ENCODE assay signal across 36 cellular contexts in genomic region chr1:48208251-48208650, GRCh38. TPM values are rescaled to one million over a fixed set of nuclear protein-coding genes. Genes with fewer than 3 reads are reported as not detected.
"Had no signal": no experiment of that assay in that cellular context is flagged by ENCODE, and none has a peak within 500 bp of the region (broad histone marks: within the 10 kb centered on the region; RNA-seq: fewer than 3 reads in every experiment).

No MANE protein-coding gene starts in this region.

- H3K4me1 ChIP-seq: ascending aorta, colonic mucosa, gastroesophageal sphincter, left lung, lower lobe of right lung, right atrium auricular region, tibial nerve had no signal

- H3K36me3 ChIP-seq: ascending aorta, cardiac muscle cell, colonic mucosa, gastroesophageal sphincter, left lung, lower lobe of right lung, right atrium auricular region, suprapubic skin, tibial nerve, WERI-Rb-1 had no signal

- H3K9me3 ChIP-seq: ascending aorta, colonic mucosa, gastroesophageal sphincter, left lung, lower lobe of right lung, mucosa of descending colon, right atrium auricular region, suprapubic skin, tibial nerve had no signal

- H3K4me2 ChIP-seq: smooth muscle cell had no signal

- H3K4me1 Mint-ChIP-seq: activated CD4-positive, alpha-beta T cell treated with anti-CD3 and anti-CD28 coated beads, Interleukin-2, amount 10 ng/mL, durations not matched to agents 24 days and 14 days; activated naive CD4-positive, alpha-beta T cell treated with anti-CD3 and anti-CD28 coated beads, Interleukin-2, amount 10 ng/mL, durations not matched to agents 7 days and 5 days; activated naive CD8-positive, alpha-beta T cell treated with anti-CD3 and anti-CD28 coated beads, Interleukin-2, amount 10 ng/mL, durations not matched to agents 7 days and 5 days; brain; stimulated activated memory B cell treated with anti-CD40 and anti-IgM and Interleukin-4, amounts not matched to agents 10 μg/mL and 1 μg/mL and 100 μg/mL, for 72 hours had no signal

- DNase-seq: activated CD4-positive, alpha-beta memory T cell treated with anti-CD3 and anti-CD28 coated beads for 36 hours; activated CD4-positive, alpha-beta T cell treated with anti-CD3 and anti-CD28 coated beads, Interleukin-2, amount 10 ng/mL, durations not matched to agents 24 days and 14 days; activated CD4-positive, CD25-positive, alpha-beta regulatory T cell treated with anti-CD3 and anti-CD28 coated beads, Interleukin-2, amount 50 U/mL, for 72 hours; activated CD8-positive, alpha-beta memory T cell treated with anti-CD3 and anti-CD28 coated beads, Interleukin-2, amount 50 U/mL, for 4 hours; activated gamma-delta T cell; activated naive CD4-positive, alpha-beta T cell treated with anti-CD3 and anti-CD28 coated beads, Interleukin-2, amount 10 ng/mL, durations not matched to agents 7 days and 5 days; activated naive CD8-positive, alpha-beta T cell treated with anti-CD3 and anti-CD28 coated beads, Interleukin-2, amount 10 ng/mL, durations not matched to agents 7 days and 5 days; activated T-cell treated with anti-CD3 and anti-CD28 coated beads, Interleukin-2, amount 50 U/mL, for 1 hour; cerebellar nuclear complex; colonic mucosa; effector CD8-positive, alpha-beta T cell; hippocampal formation; left lung; lower lobe of right lung; mucosa of descending colon; stimulated activated CD4-positive, alpha-beta T cell treated with anti-CD3 and anti-CD28 coated beads, Interleukin-1b, Interleukin-23, amount 100 ng/mL, for 48 hours; stimulated activated CD4-positive, alpha-beta T cell treated with anti-CD3 and anti-CD28 coated beads, Interleukin-4, amount 100 ng/mL, for 4 hours; stimulated activated CD8-positive, alpha-beta memory T cell treated with anti-CD3 and anti-CD28 coated beads, Interleukin-4, amount 100 ng/mL, for 48 hours; T1000; WERI-Rb-1 had no signal

- H3K27me3 ChIP-seq: ascending aorta, cardiac muscle cell, colonic mucosa, gastroesophageal sphincter, left lung, right atrium auricular region, suprapubic skin, tibial nerve had no signal

- ATAC-seq: gastroesophageal sphincter, left lung, lower lobe of right lung, mucosa of descending colon had no signal

- H3K27ac Mint-ChIP-seq: activated CD4-positive, alpha-beta memory T cell treated with anti-CD3 and anti-CD28 coated beads for 36 hours; activated CD4-positive, alpha-beta T cell treated with anti-CD3 and anti-CD28 coated beads, Interleukin-2, amount 10 ng/mL, durations not matched to agents 24 days and 14 days; activated naive CD4-positive, alpha-beta T cell treated with anti-CD3 and anti-CD28 coated beads, Interleukin-2, amount 10 ng/mL, durations not matched to agents 7 days and 5 days; activated naive CD8-positive, alpha-beta T cell treated with anti-CD3 and anti-CD28 coated beads, Interleukin-2, amount 10 ng/mL, durations not matched to agents 7 days and 5 days; activated T-helper 1 cell treated with anti-CD3 and anti-CD28 coated beads, Interleukin-12 subunit alpha, Interleukin-12 subunit beta, Interleukin-2, Interleukin-4 antibody, amounts not matched to agents 30 ng/mL and 10 ng/mL and 1 ng/mL, durations not matched to agents 14 hours and 24 hours and 36 hours; brain; natural killer cell treated with Interleukin-12 subunit alpha and Interleukin-12 subunit beta and Interleukin-15 and Interleukin-18, amount 100 ng/mL, for 72 hours; stimulated activated memory B cell treated with anti-CD40 and anti-IgM and Interleukin-4, amounts not matched to agents 10 μg/mL and 1 μg/mL and 100 μg/mL, for 72 hours; T-helper 1 cell treated with Interleukin-12 subunit alpha and Interleukin-12 subunit beta and Interleukin-4 antibody, amounts not matched to agents 30 μg/mL and 1 μg/mL, for 36 hours had no signal

- H3K9me3 Mint-ChIP-seq: activated CD4-positive, alpha-beta memory T cell treated with anti-CD3 and anti-CD28 coated beads for 36 hours; activated CD4-positive, alpha-beta T cell treated with anti-CD3 and anti-CD28 coated beads, Interleukin-2, amount 10 ng/mL, durations not matched to agents 24 days and 14 days; activated naive CD4-positive, alpha-beta T cell treated with anti-CD3 and anti-CD28 coated beads, Interleukin-2, amount 10 ng/mL, durations not matched to agents 7 days and 5 days; activated naive CD8-positive, alpha-beta T cell treated with anti-CD3 and anti-CD28 coated beads, Interleukin-2, amount 10 ng/mL, durations not matched to agents 7 days and 5 days; activated T-helper 1 cell treated with anti-CD3 and anti-CD28 coated beads, Interleukin-12 subunit alpha, Interleukin-12 subunit beta, Interleukin-2, Interleukin-4 antibody, amounts not matched to agents 30 ng/mL and 10 ng/mL and 1 ng/mL, durations not matched to agents 14 hours and 24 hours and 36 hours; brain; natural killer cell treated with Interleukin-12 subunit alpha and Interleukin-12 subunit beta and Interleukin-15 and Interleukin-18, amount 100 ng/mL, for 72 hours; stimulated activated memory B cell treated with anti-CD40 and anti-IgM and Interleukin-4, amounts not matched to agents 10 μg/mL and 1 μg/mL and 100 μg/mL, for 72 hours; T-helper 1 cell treated with Interleukin-12 subunit alpha and Interleukin-12 subunit beta and Interleukin-4 antibody, amounts not matched to agents 30 μg/mL and 1 μg/mL, for 36 hours had no signal

- H3K36me3 Mint-ChIP-seq: activated CD4-positive, alpha-beta memory T cell treated with anti-CD3 and anti-CD28 coated beads for 36 hours; activated naive CD4-positive, alpha-beta T cell treated with anti-CD3 and anti-CD28 coated beads, Interleukin-2, amount 10 ng/mL, durations not matched to agents 7 days and 5 days; activated naive CD8-positive, alpha-beta T cell treated with anti-CD3 and anti-CD28 coated beads, Interleukin-2, amount 10 ng/mL, durations not matched to agents 7 days and 5 days; brain; natural killer cell treated with Interleukin-12 subunit alpha and Interleukin-12 subunit beta and Interleukin-15 and Interleukin-18, amount 100 ng/mL, for 72 hours; stimulated activated memory B cell treated with anti-CD40 and anti-IgM and Interleukin-4, amounts not matched to agents 10 μg/mL and 1 μg/mL and 100 μg/mL, for 72 hours had no signal

- H3K4me3 Mint-ChIP-seq: activated CD4-positive, alpha-beta memory T cell treated with anti-CD3 and anti-CD28 coated beads for 36 hours; activated CD4-positive, alpha-beta T cell treated with anti-CD3 and anti-CD28 coated beads, Interleukin-2, amount 10 ng/mL, durations not matched to agents 24 days and 14 days; activated naive CD4-positive, alpha-beta T cell treated with anti-CD3 and anti-CD28 coated beads, Interleukin-2, amount 10 ng/mL, durations not matched to agents 7 days and 5 days; activated naive CD8-positive, alpha-beta T cell treated with anti-CD3 and anti-CD28 coated beads, Interleukin-2, amount 10 ng/mL, durations not matched to agents 7 days and 5 days; activated T-helper 1 cell treated with anti-CD3 and anti-CD28 coated beads, Interleukin-12 subunit alpha, Interleukin-12 subunit beta, Interleukin-2, Interleukin-4 antibody, amounts not matched to agents 30 ng/mL and 10 ng/mL and 1 ng/mL, durations not matched to agents 14 hours and 24 hours and 36 hours; brain; natural killer cell treated with Interleukin-12 subunit alpha and Interleukin-12 subunit beta and Interleukin-15 and Interleukin-18, amount 100 ng/mL, for 72 hours; stimulated activated memory B cell treated with anti-CD40 and anti-IgM and Interleukin-4, amounts not matched to agents 10 μg/mL and 1 μg/mL and 100 μg/mL, for 72 hours; T-helper 1 cell treated with Interleukin-12 subunit alpha and Interleukin-12 subunit beta and Interleukin-4 antibody, amounts not matched to agents 30 μg/mL and 1 μg/mL, for 36 hours had no signal

- H3K4me3 ChIP-seq: ascending aorta, cardiac muscle cell, colonic mucosa, gastroesophageal sphincter, left lung, lower lobe of right lung, mucosa of descending colon, right atrium auricular region, smooth muscle cell, suprapubic skin, tibial nerve had no signal

- H3K27me3 Mint-ChIP-seq: activated CD4-positive, alpha-beta T cell treated with anti-CD3 and anti-CD28 coated beads, Interleukin-2, amount 10 ng/mL, durations not matched to agents 24 days and 14 days; activated naive CD4-positive, alpha-beta T cell treated with anti-CD3 and anti-CD28 coated beads, Interleukin-2, amount 10 ng/mL, durations not matched to agents 7 days and 5 days had no signal

- H3K27ac ChIP-seq: ascending aorta, cardiac muscle cell, colonic mucosa, gastroesophageal sphincter, left lung, lower lobe of right lung, right atrium auricular region, tibial nerve, WERI-Rb-1 had no signal

RNA-seq across cellular contexts. Expression of gene SLC5A9, which starts 14.3 kb away (rescaled TPM):
- total RNA-seq: activated CD4-positive, alpha-beta memory T cell treated with anti-CD3 and anti-CD28 coated beads for 36 hours; activated CD4-positive, alpha-beta T cell treated with anti-CD3 and anti-CD28 coated beads, Interleukin-2, amount 10 ng/mL, durations not matched to agents 24 days and 14 days; activated CD8-positive, alpha-beta memory T cell treated with anti-CD3 and anti-CD28 coated beads for 36 hours; activated naive CD8-positive, alpha-beta T cell treated with anti-CD3 and anti-CD28 coated beads, Interleukin-2, amount 10 ng/mL, durations not matched to agents 7 days and 5 days; activated T-helper 1 cell treated with anti-CD3 and anti-CD28 coated beads, Interleukin-12 subunit alpha, Interleukin-12 subunit beta, Interleukin-2, Interleukin-4 antibody, amounts not matched to agents 30 ng/mL and 10 ng/mL and 1 ng/mL, durations not matched to agents 14 hours and 24 hours and 36 hours; epithelial cell of proximal tubule; myocyte; natural killer cell treated with Interleukin-12 subunit alpha and Interleukin-12 subunit beta and Interleukin-15 and Interleukin-18, amount 100 ng/mL, for 72 hours; pulmonary artery endothelial cell; right atrium auricular region; tibial nerve had no signal
- polyA plus RNA-seq: smooth muscle cell had no signal
